1 cellular context compared by ENCODE assay signal in genomic region chr10:124605001-124605370, GRCh38.
A peak's percentile ranks its signal among the peaks of the same experiment; 100 is the strongest.
TF ChIP-seq lines count a peak whose summit lies in the region.

No MANE protein-coding gene starts in this region.

TF ChIP-seq in HepG2, 621 proteins besides CTCF, POLR2A, EP300 and RAD21 (continued from another document):
- TF ChIP-seq PAXIP1 (CRISPR knock-in tag; conservative IDR thresholded peaks at IDR 0.05): peak; percentile 17; the same call in 1 of the 2 replicates
- no peak for TF ChIP-seq SIN3B (IDR thresholded peaks at IDR 0.05; ENCODE audit: low read length)
- 0 out of 2 replicates have a peak, but pooled peaks have one; percentile 44 for TF ChIP-seq PATZ1 (CRISPR knock-in tag; IDR thresholded peaks at IDR 0.05)
- peak; percentile 43; the same call in 1 of the 2 replicates for TF ChIP-seq HIC2 (CRISPR knock-in tag; IDR thresholded peaks at IDR 0.05; ENCODE audit: low read depth)
- TF ChIP-seq MAX (IDR thresholded peaks at IDR 0.05): peak; percentile 16; the same call in 1 of the 2 replicates
- peak; percentile 62 for TF ChIP-seq SAP130 (CRISPR knock-in tag; IDR thresholded peaks at IDR 0.05; ENCODE audit: low read depth)
- TF ChIP-seq ETV5 (CRISPR knock-in tag; IDR thresholded peaks at IDR 0.05; ENCODE audit: borderline replicate concordance): peak; percentile 24; the same call in 1 of the 2 replicates
- no peak for TF ChIP-seq ISL2 (CRISPR knock-in tag; IDR thresholded peaks at IDR 0.05)
- no peak for TF ChIP-seq TBL1XR1 (IDR thresholded peaks at IDR 0.05; ENCODE audit: borderline replicate concordance, low read length, partially characterized antibody)
- TF ChIP-seq TCF7 (IDR thresholded peaks at IDR 0.05; ENCODE audit: low read depth): no peak
- TF ChIP-seq SNAPC5 (CRISPR knock-in tag; IDR thresholded peaks at IDR 0.05; ENCODE audit: borderline replicate concordance): no peak
